ENCODE assay signal across 8 cellular contexts in genomic region chr2:74528600-74529356, GRCh38. TPM values are rescaled to one million over a fixed set of nuclear protein-coding genes. Genes with fewer than 3 reads are reported as not detected.
DNase-seq lines count a peak whose midpoint lies in the region; ATAC-seq, FAIRE-seq and TF ChIP-seq lines count a peak whose summit lies in the region.

No MANE protein-coding gene starts in this region.

- peaks cover 11% of the 10 kb centered on the region for H3K79me1 ChIP-seq in trophoblast cell (ENCODE audit: low read length)

- peak overlapping the region; percentile 98 for H3K4me3 ChIP-seq in SK-N-MC
- peak overlapping the region; percentile 98 for H3K4me3 ChIP-seq in fibroblast of mammary gland (ENCODE audit: control insufficient read depth, low read depth, low read length)
- peak overlapping the region; percentile 98 for H3K4me3 ChIP-seq in trophoblast cell (ENCODE audit: low read depth, low read length)

- peaks cover 9 to 13% of the 10 kb centered on the region in 2 experiments for H3K4me1 ChIP-seq in trophoblast cell (ENCODE audit: control insufficient read depth in 1 of 2, insufficient read depth in 2 of 2, low read length in 2 of 2)

- H3K23ac ChIP-seq in trophoblast cell (ENCODE audit: low read length): no peak overlapping the region

- peak overlapping the region; percentile 66 for H2AK5ac ChIP-seq in trophoblast cell (ENCODE audit: low read length)

- H3K27me3 ChIP-seq in trophoblast cell (ENCODE audit: insufficient read depth, low read length): no peaks in the 10 kb centered on the region

- H3K9ac ChIP-seq in SK-N-MC (ENCODE audit: insufficient read length) (peak overlapping the region; percentile 96), trophoblast cell (ENCODE audit: low read length) (peak overlapping the region; percentile 97)

- no peak for DNase-seq in SK-N-MC (ENCODE audit: low read depth, low spot score)
- DNase-seq in fibroblast of mammary gland (ENCODE audit: low read depth): no peak
- DNase-seq in trophoblast cell: no peak
- no peak for DNase-seq in NCI-H82 (lab: John Stamatoyannopoulos, UW)
- DNase-seq in stimulated activated CD4-positive, alpha-beta T cell treated with anti-CD3 and anti-CD28 coated beads, Interleukin-2, amount 100 ng/mL, for 24 hours: no peak
- no peak for DNase-seq in RCC 7860 (ENCODE audit: low spot score)

- H3K18ac ChIP-seq in trophoblast cell (ENCODE audit: low read length): peak overlapping the region; percentile 49

- no peaks in the 10 kb centered on the region for H3K9me3 ChIP-seq in SK-N-MC (ENCODE audit: low read depth, low read length)
- no peaks in the 10 kb centered on the region for H3K9me3 ChIP-seq in trophoblast cell (ENCODE audit: insufficient read depth, low read depth, low read length)

- H3K4me2 ChIP-seq in trophoblast cell (ENCODE audit: low read length): peak overlapping the region; percentile 93

- peak overlapping the region; percentile 87 for H3K27ac ChIP-seq in SK-N-MC
- H3K27ac ChIP-seq in trophoblast cell (ENCODE audit: low read depth, low read length): peak overlapping the region; percentile 46

- peaks cover 13% of the 10 kb centered on the region for H3K79me2 ChIP-seq in trophoblast cell (ENCODE audit: control insufficient read depth, insufficient read depth, low read length, poor library complexity)

- peak overlapping the region; percentile 87 for H4K8ac ChIP-seq in trophoblast cell (ENCODE audit: low read depth, low read length)

- peak overlapping the region; percentile 77 for H3K4ac ChIP-seq in trophoblast cell (ENCODE audit: low read depth, low read length)

- H2BK12ac ChIP-seq in trophoblast cell (ENCODE audit: low read length): no peak overlapping the region

- peak overlapping the region; percentile 62 for H3K14ac ChIP-seq in trophoblast cell (ENCODE audit: low read length)

- peak overlapping the region; percentile 83 for H4K91ac ChIP-seq in trophoblast cell (ENCODE audit: low read depth, low read length)

- H3K36me3 ChIP-seq in SK-N-MC (ENCODE audit: insufficient read depth, low read length): peaks cover 43% of the 10 kb centered on the region
- H3K36me3 ChIP-seq in trophoblast cell (ENCODE audit: control insufficient read depth in 1 of 2, insufficient read depth in 2 of 2, low read length in 2 of 2): peaks cover 32 to 41% of the 10 kb centered on the region in 2 experiments

- H4K12ac ChIP-seq in trophoblast cell (ENCODE audit: low read depth, low read length): peak overlapping the region; percentile 45

- ATAC-seq in GM18508 (IDR thresholded peaks at IDR 0.05; ENCODE audit: insufficient read depth, unreplicated experiment) (peak; percentile 1), HG02763 (IDR thresholded peaks at IDR 0.05; ENCODE audit: unreplicated experiment) (peak; percentile 5)

- FAIRE-seq in RCC 7860 (lab: Jason Lieb, UNC): no peak

- WGBS in trophoblast cell (ENCODE audit: extremely low coverage, insufficient coverage, insufficient read length): no CpG with 5 or more reads among the region's 29 CpGs

- peak overlapping the region; percentile 68 for H2AFZ ChIP-seq in trophoblast cell (ENCODE audit: insufficient read depth, low read length, poor library complexity)

- H2BK120ac ChIP-seq in trophoblast cell (ENCODE audit: insufficient read depth, low read length, poor library complexity): peak overlapping the region; percentile 65

- H2BK5ac ChIP-seq in trophoblast cell (ENCODE audit: low read depth, low read length, poor library complexity): peak overlapping the region; percentile 86

- no peak for TF ChIP-seq CTCF in fibroblast of mammary gland (conservative IDR thresholded peaks at IDR 0.05; ENCODE audit: control insufficient read depth, insufficient read depth, low read depth, low read length)

RNA-seq across cellular contexts. Expression of gene AUP1, which starts 0.7 kb away (rescaled TPM):
- 103 and 107 TPM in 2 replicates for polyA plus RNA-seq in trophoblast cell (2013)

RNA-seq across cellular contexts. Expression of gene HTRA2, which starts 1.0 kb away (rescaled TPM):
- 26.2 and 27.9 TPM in 2 replicates for polyA plus RNA-seq in trophoblast cell (2013)

RNA-seq across cellular contexts. Expression of gene DQX1, which starts 2.7 kb away (rescaled TPM):
- 0.68 and 0.85 TPM in 2 replicates for polyA plus RNA-seq in trophoblast cell (2013)

RNA-seq across cellular contexts. Expression of gene TLX2, which starts 14.5 kb away (rescaled TPM):
- not detected in 2 replicates for polyA plus RNA-seq in trophoblast cell (2013)

RNA-seq across cellular contexts. Expression of gene PCGF1, which starts 21.3 kb away (rescaled TPM):
- 11.2 and 11.5 TPM in 2 replicates for polyA plus RNA-seq in trophoblast cell (2013)
